In the genomic region with DNA sequence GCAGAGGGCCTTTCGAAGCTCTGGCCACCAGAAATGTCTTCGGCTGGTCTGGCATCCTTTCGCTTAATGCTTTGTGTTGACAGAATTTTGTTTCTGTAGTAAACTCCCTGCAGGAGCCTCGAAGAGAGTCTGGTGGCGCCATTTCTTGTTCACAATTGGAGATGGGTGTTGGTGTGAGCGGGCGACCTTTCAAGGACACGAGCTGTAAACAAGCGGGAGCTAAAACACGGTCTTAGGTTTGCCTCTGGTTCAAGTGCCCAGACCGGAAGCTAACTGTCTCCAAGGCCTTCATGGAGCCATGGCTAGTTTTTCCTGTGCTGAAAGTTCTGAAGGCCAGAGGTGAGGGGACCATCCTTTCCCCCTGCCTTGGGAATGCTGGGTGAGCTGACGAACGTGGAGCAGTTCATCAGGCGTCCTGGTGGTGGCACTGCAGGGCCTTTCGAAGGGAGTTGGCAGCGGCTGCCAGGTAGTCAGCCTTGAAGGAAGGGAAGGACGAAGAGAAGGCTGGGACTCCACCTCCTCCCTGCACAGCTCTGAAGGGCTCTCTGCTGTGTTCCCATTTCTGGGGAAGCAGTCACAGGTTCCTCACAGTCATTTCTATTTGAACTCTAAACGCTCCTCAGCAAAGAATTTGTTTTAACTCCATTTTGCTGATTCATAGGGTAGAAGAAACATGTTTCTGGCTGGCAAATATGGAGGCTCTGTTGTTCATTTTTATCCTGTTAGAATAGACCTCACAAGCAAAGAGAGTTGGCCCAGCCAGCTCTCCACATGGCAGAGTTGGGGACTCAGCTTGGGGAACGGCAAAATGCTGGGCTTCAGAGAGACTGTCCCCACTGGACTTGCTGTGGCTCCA, we compare ENCODE assay signal across 8 cellular contexts. TPM values are rescaled to one million over a fixed set of nuclear protein-coding genes. Genes with fewer than 3 reads are reported as not detected.
DNase-seq lines count a peak whose midpoint lies in the region; ATAC-seq and TF ChIP-seq lines count a peak whose summit lies in the region.

No MANE protein-coding gene starts in this region.

- no peaks in the 10 kb centered on the region for H3K9me3 Mint-ChIP-seq in activated CD4-positive, alpha-beta T cell treated with anti-CD3 and anti-CD28 coated beads, Interleukin-2, amount 10 ng/mL, durations not matched to agents 24 days and 14 days

- peaks cover 11% of the 10 kb centered on the region for H3K4me1 Mint-ChIP-seq in activated CD4-positive, alpha-beta T cell treated with anti-CD3 and anti-CD28 coated beads, Interleukin-2, amount 10 ng/mL, durations not matched to agents 24 days and 14 days

- peaks cover 38% of the 10 kb centered on the region for H3K36me3 Mint-ChIP-seq in activated CD4-positive, alpha-beta T cell treated with anti-CD3 and anti-CD28 coated beads, Interleukin-2, amount 10 ng/mL, durations not matched to agents 24 days and 14 days (ENCODE audit: low read depth)

- intact Hi-C loops in activated CD4-positive, alpha-beta T cell treated with anti-CD3 and anti-CD28 coated beads, Interleukin-2, amount 10 ng/mL, durations not matched to agents 24 days and 14 days (cut with micrococcal nuclease): loop anchor here (1.0 to 10.0 kb wide), 7 partner anchors 34 to 649 kb away; partner anchors contain the start of genes GALNT2, TAF5L and URB2
- intact Hi-C loops in right lobe of liver (cut with DNase I): loop anchor here in 1 of 2 donors (5.0 kb wide), 1 partner anchor 646 kb away; no protein-coding TSS in a partner anchor

- no peaks in the 10 kb centered on the region for H3K27me3 Mint-ChIP-seq in activated CD4-positive, alpha-beta T cell treated with anti-CD3 and anti-CD28 coated beads, Interleukin-2, amount 10 ng/mL, durations not matched to agents 24 days and 14 days

- peaks cover 0 to 18% (median 6%) of the 10 kb centered on the region in 4 donors for H3K36me3 ChIP-seq in right lobe of liver

- H3K4me3 ChIP-seq in right lobe of liver: no peak overlapping the region

- peak; percentile 21 for DNase-seq in NCI-H1105 treated with DMSO at 0.1 percent for 48 hours (lab: John Stamatoyannopoulos, UW)
- no peak for DNase-seq in NCI-H1105 (lab: John Stamatoyannopoulos, UW)
- DNase-seq in NCI-H345 (lab: John Stamatoyannopoulos, UW): peak; percentile 65
- peak; percentile 90 for DNase-seq in activated CD4-positive, alpha-beta T cell treated with anti-CD3 and anti-CD28 coated beads, Interleukin-2, amount 10 ng/mL, durations not matched to agents 24 days and 14 days
- peak; percentile 73 to 81 (median 74) for DNase-seq in right lobe of liver
- DNase-seq in stimulated activated CD8-positive, alpha-beta memory T cell treated with anti-CD3 and anti-CD28 coated beads, Interleukin-12 subunit alpha, Interleukin-12 subunit beta, amount 100 ng/mL, for 1 hour (ENCODE audit: low read depth): peak; percentile 55

- TF ChIP-seq CTCF in right lobe of liver (IDR thresholded peaks at IDR 0.05): peak; percentile 84 to 88 (median 85)

- ATAC-seq in HG03066 (IDR thresholded peaks at IDR 0.05; ENCODE audit: low read depth, unreplicated experiment) (peak; percentile 71), right lobe of liver (peak; percentile 92 to 99 (median 98))

- H3K9me3 ChIP-seq in right lobe of liver: no peaks in the 10 kb centered on the region

- H3K27ac Mint-ChIP-seq in activated CD4-positive, alpha-beta T cell treated with anti-CD3 and anti-CD28 coated beads, Interleukin-2, amount 10 ng/mL, durations not matched to agents 24 days and 14 days: no peak overlapping the region

- WGBS in right lobe of liver (ENCODE audit: insufficient coverage, low coverage, low lambda C conversion rate, missing lambda C conversion rate): 68% methylated on average over 11 of the region's 19 CpGs

- H3K27ac ChIP-seq in cingulate gyrus (ENCODE audit: low read depth, low read length): peak overlapping the region; percentile 16
- no peak overlapping the region for H3K27ac ChIP-seq in right lobe of liver

- H3K4me3 Mint-ChIP-seq in activated CD4-positive, alpha-beta T cell treated with anti-CD3 and anti-CD28 coated beads, Interleukin-2, amount 10 ng/mL, durations not matched to agents 24 days and 14 days: no peak overlapping the region

- TF ChIP-seq POLR2A in right lobe of liver (IDR thresholded peaks at IDR 0.05): no peak

- peaks cover 0 to 3% (median 0%) of the 10 kb centered on the region in 4 donors for H3K4me1 ChIP-seq in right lobe of liver

- no peaks in the 10 kb centered on the region for H3K27me3 ChIP-seq in right lobe of liver

RNA-seq across cellular contexts. Expression of gene URB2, which starts 35.2 kb away (rescaled TPM):
- 35.8 and 37.1 TPM in 2 replicates for total RNA-seq in activated CD4-positive, alpha-beta T cell treated with anti-CD3 and anti-CD28 coated beads, Interleukin-2, amount 10 ng/mL, durations not matched to agents 24 days and 14 days
- total RNA-seq in right lobe of liver: 1 to 10 TPM; 3.7 to 7.6 (median 3.9) TPM

RNA-seq across cellular contexts. Expression of gene TAF5L, which starts 35.3 kb away (rescaled TPM):
- total RNA-seq in activated CD4-positive, alpha-beta T cell treated with anti-CD3 and anti-CD28 coated beads, Interleukin-2, amount 10 ng/mL, durations not matched to agents 24 days and 14 days: 29.7 and 30.7 TPM in 2 replicates
- 10 to 100 TPM in 3 of 6 experiments, 1 to 10 TPM in 3; 7.6 to 14.0 (median 9.9) TPM for total RNA-seq in right lobe of liver
